ENCODE assay signal across 8 cellular contexts in genomic region chr7:76047305-76047810, GRCh38. TPM values are rescaled to one million over a fixed set of nuclear protein-coding genes. Genes with fewer than 3 reads are reported as not detected.
DNase-seq lines count a peak whose midpoint lies in the region; ATAC-seq and TF ChIP-seq lines count a peak whose summit lies in the region.

No MANE protein-coding gene starts in this region.

- CTCF ChIA-PET in RWPE1 (lab: Yijun Ruan, JAX) = interaction anchor here (0.5 to 0.6 kb wide), 3 partner anchors 18 to 101 kb away, joined by 3 to 4 read pairs (median 4); no protein-coding TSS in a partner anchor

- POLR2A ChIA-PET in RWPE1 (lab: Yijun Ruan, JAX; ENCODE audit: low non-redundant PET) = interaction anchor here (0.8 kb wide), 1 partner anchor 86 kb away, joined by 6 read pairs; no protein-coding TSS in a partner anchor

- H3K4me3 ChIP-seq in endocrine pancreas (ENCODE audit: control insufficient read depth, insufficient read depth, low read length) = peak overlapping the region; percentile 86
- peak overlapping the region; percentile 94 to 99 for H3K4me3 ChIP-seq in muscle layer of colon (ENCODE audit: low read depth in 1 of 2, low read length in 2 of 2)

- peak; percentile 8 for ATAC-seq in GM21423 (IDR thresholded peaks at IDR 0.05; ENCODE audit: unreplicated experiment)
- no peak for ATAC-seq in HG03196 (IDR thresholded peaks at IDR 0.05; ENCODE audit: unreplicated experiment)

- H3K9me3 ChIP-seq in endocrine pancreas (ENCODE audit: control insufficient read depth, low read length) (no peaks in the 10 kb centered on the region), muscle layer of colon (ENCODE audit: low read length) (no peaks in the 10 kb centered on the region)

- no peaks in the 10 kb centered on the region for H3K27me3 ChIP-seq in endocrine pancreas (ENCODE audit: control insufficient read depth, insufficient read depth, low read length)
- no peaks in the 10 kb centered on the region for H3K27me3 ChIP-seq in muscle layer of colon (ENCODE audit: control insufficient read depth in 1 of 2, insufficient read depth in 2 of 2, low read length in 2 of 2)

- H3K9ac ChIP-seq in endocrine pancreas (ENCODE audit: control insufficient read depth, insufficient read depth, low read length) (peak overlapping the region; percentile 96), muscle layer of colon (ENCODE audit: low read length) (peak overlapping the region; percentile 95)

- peak; percentile 12 for DNase-seq in AG08395 (ENCODE audit: low spot score)
- peak; percentile 16 for DNase-seq in RWPE1 (ENCODE audit: low spot score)
- DNase-seq in H4 (ENCODE audit: low spot score) = no peak
- no peak for DNase-seq in HPDE6-E6E7 (ENCODE audit: extremely low spot score)

- no peaks in the 10 kb centered on the region for H3K4me1 ChIP-seq in endocrine pancreas (ENCODE audit: control insufficient read depth, insufficient read depth, low read length)
- H3K4me1 ChIP-seq in muscle layer of colon (ENCODE audit: insufficient read depth, low read length) = peaks cover 16% of the 10 kb centered on the region

- no peak for TF ChIP-seq CTCF in RWPE1 (conservative IDR thresholded peaks at IDR 0.05; ENCODE audit: low read depth)

- H3K36me3 ChIP-seq in endocrine pancreas (ENCODE audit: control insufficient read depth, insufficient read depth, low read length) = no peaks in the 10 kb centered on the region
- peaks cover 7% of the 10 kb centered on the region for H3K36me3 ChIP-seq in muscle layer of colon (ENCODE audit: insufficient read depth, low read length)

- H3K27ac ChIP-seq in RWPE1 (peak overlapping the region; percentile 86), muscle layer of colon (ENCODE audit: low read depth, low read length) (peak overlapping the region; percentile 98)

RNA-seq across cellular contexts. Expression of gene STYXL1, which starts 0.4 kb away (rescaled TPM):
- 137 and 156 TPM in 2 replicates for total RNA-seq in H4 (2014; rRNA removed; shearing (Covaris generic))

RNA-seq across cellular contexts. Expression of gene MDH2, which starts 0.5 kb away (rescaled TPM):
- total RNA-seq in H4 (2014; rRNA removed; shearing (Covaris generic)) = 119 and 156 TPM in 2 replicates

RNA-seq across cellular contexts. Expression of gene TMEM120A, which starts 53.0 kb away (rescaled TPM):
- 26.0 and 28.7 TPM in 2 replicates for total RNA-seq in H4 (2014; rRNA removed; shearing (Covaris generic))

Comparison
In these comparisons a context has a peak if more than half of its experiments do, and no peak if none do; other contexts are left out.
1. DNase-seq: peak in AG08395 (single experiment) and RWPE1 (single experiment); none in H4 (single experiment) and HPDE6-E6E7 (single experiment).